ENCODE assay signal across 29 cellular contexts in genomic region chr6:21083708-21084107, GRCh38.
"Had no signal": no experiment of that assay in that cellular context is flagged by ENCODE, and none has a peak within 500 bp of the region (broad histone marks: within the 10 kb centered on the region; RNA-seq: fewer than 3 reads in every experiment).

No MANE protein-coding gene starts in this region.

- H3K27ac Mint-ChIP-seq: dendritic cell treated with granulocyte-macrophage colony-stimulating factor and Interleukin-4, amounts not matched to agents 40 ng/mL and 50 ng/mL, for 4 days; effector memory CD8-positive, alpha-beta T cell; endodermal cell had no signal

- FAIRE-seq: colon, endometrium, endothelial cell of umbilical vein, frontal cortex had no signal

- DNase-seq: colonic mucosa; cortex of kidney; dermis blood vessel endothelial cell; dorsolateral prefrontal cortex; effector CD4-positive, alpha-beta T cell; effector CD8-positive, alpha-beta T cell; effector memory CD4-positive, alpha-beta T cell; effector memory CD8-positive, alpha-beta T cell; endodermal cell; erythroblast; esophagus squamous epithelium; foreskin fibroblast; foreskin keratinocyte; foreskin melanocyte; gastrocnemius medialis; glutamatergic neuron; head of caudate nucleus; heart left ventricle; heart right ventricle had no signal

- H3K27me3 ChIP-seq: colonic mucosa, dorsolateral prefrontal cortex, esophagus muscularis mucosa, esophagus squamous epithelium, foreskin keratinocyte, gastrocnemius medialis, gastroesophageal sphincter, heart left ventricle, heart right ventricle had no signal

- H3K4me3 ChIP-seq: colonic mucosa, coronary artery, dorsolateral prefrontal cortex, esophagus muscularis mucosa, esophagus squamous epithelium, gastrocnemius medialis, gastroesophageal sphincter, heart left ventricle, heart right ventricle had no signal

- H3K27ac ChIP-seq: colonic mucosa, coronary artery, dorsolateral prefrontal cortex, epithelial cell of prostate, esophagus muscularis mucosa, esophagus squamous epithelium, foreskin keratinocyte, gastrocnemius medialis, gastroesophageal sphincter, heart left ventricle, heart right ventricle had no signal

- H3K36me3 ChIP-seq: colonic mucosa, esophagus squamous epithelium, gastrocnemius medialis, gastroesophageal sphincter, heart left ventricle had no signal

- H3K4me3 Mint-ChIP-seq: dendritic cell treated with granulocyte-macrophage colony-stimulating factor and Interleukin-4, amounts not matched to agents 40 ng/mL and 50 ng/mL, for 4 days; effector memory CD8-positive, alpha-beta T cell; endodermal cell had no signal

- ATAC-seq: effector memory CD8-positive, alpha-beta T cell; esophagus mucosa; foreskin keratinocyte; gastrocnemius medialis; gastroesophageal sphincter; heart left ventricle; heart right ventricle had no signal

- H3K9me3 ChIP-seq: colonic mucosa, esophagus muscularis mucosa, esophagus squamous epithelium, gastrocnemius medialis, gastroesophageal sphincter, heart left ventricle, heart right ventricle had no signal

- H3K4me1 ChIP-seq: colonic mucosa, esophagus muscularis mucosa, esophagus squamous epithelium, foreskin keratinocyte, gastrocnemius medialis, gastroesophageal sphincter had no signal

- H3K9me3 Mint-ChIP-seq: dendritic cell treated with granulocyte-macrophage colony-stimulating factor and Interleukin-4, amounts not matched to agents 40 ng/mL and 50 ng/mL, for 4 days; effector memory CD8-positive, alpha-beta T cell; endodermal cell had no signal
